20 cellular contexts compared by ENCODE assay signal in the genomic region with DNA sequence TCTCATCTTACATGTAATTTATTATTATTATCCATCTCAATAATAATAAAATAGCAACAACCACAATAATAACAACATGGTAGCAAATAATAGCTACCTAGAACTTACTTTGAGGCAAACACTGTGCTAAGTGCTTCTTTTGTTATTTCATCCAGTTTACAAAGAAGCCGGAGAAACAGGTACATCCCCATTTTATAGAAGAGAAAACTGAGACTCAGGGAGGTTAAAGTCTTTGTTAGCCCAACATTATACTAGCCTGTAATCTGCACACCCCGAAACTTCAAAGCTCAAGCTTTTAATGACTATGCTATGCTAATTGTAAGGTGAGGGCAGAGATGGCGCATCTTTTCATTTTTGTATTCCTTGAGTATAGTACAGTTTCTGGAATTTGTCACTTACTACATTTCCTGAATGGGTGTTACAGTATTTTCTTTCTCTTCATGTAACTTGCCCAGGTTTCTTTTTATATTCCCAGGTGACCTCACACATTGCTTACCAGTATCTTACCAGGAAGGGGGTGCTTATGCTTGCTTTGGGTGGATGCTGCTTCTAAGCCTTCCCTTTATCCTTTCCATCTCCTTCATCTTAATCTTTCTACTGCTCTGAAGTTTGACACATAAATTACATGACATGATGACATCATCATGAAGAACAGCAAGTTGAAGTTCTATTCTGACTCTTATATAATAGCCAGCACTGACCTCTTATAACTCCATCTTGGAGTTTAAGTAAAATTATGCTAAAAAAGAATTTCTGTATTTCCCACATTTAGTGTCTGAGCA. TPM values are rescaled to one million over a fixed set of nuclear protein-coding genes. Genes with fewer than 3 reads are reported as not detected.
DNase-seq lines count a peak whose midpoint lies in the region; ATAC-seq, FAIRE-seq and TF ChIP-seq lines count a peak whose summit lies in the region.
"Had no signal": no experiment of that assay in that cellular context is flagged by ENCODE, and none has a peak within 500 bp of the region (broad histone marks: within the 10 kb centered on the region; RNA-seq: fewer than 3 reads in every experiment).

No MANE protein-coding gene starts in this region.

- H3K27ac ChIP-seq in HepG2 (ENCODE audit: extremely low read length, insufficient read depth, low read length) (no peak overlapping the region), right lobe of liver (no peak overlapping the region)
- H3K27ac ChIP-seq: C4-2B had no signal

- peaks cover 3 to 23% of the 10 kb centered on the region in 2 experiments; a peak in 4 of 5 replicates for H3K36me3 ChIP-seq in HepG2 (replicated peaks in 1 of 2; ENCODE audit: control insufficient read depth in 1 of 2, insufficient read depth in 2 of 2, low read length in 2 of 2)
- peaks cover 0 to 54% (median 10%) of the 10 kb centered on the region in 4 donors for H3K36me3 ChIP-seq in right lobe of liver

- no peaks in the 10 kb centered on the region for H3K27me3 Mint-ChIP-seq in memory B cell
- H3K27me3 Mint-ChIP-seq: CD4-positive, alpha-beta T cell; IgD-negative memory B cell had no signal

- no peak for DNase-seq in HepG2 (ENCODE audit: low spot score)
- DNase-seq in right lobe of liver, result no peak
- no peak for DNase-seq in memory B cell (ENCODE audit: low spot score in 2 of 2)
- DNase-seq in NCI-H2171 treated with DMSO at 0.1 percent for 48 hours (lab: John Stamatoyannopoulos, UW), result no peak
- DNase-seq in activated naive CD4-positive, alpha-beta T cell treated with anti-CD3 and anti-CD28 coated beads, Interleukin-2, amount 50 U/mL, for 72 hours (ENCODE audit: low spot score in 2 of 2), result no peak
- DNase-seq: AML-193; Caco-2; CD4-positive, alpha-beta T cell; HCEC 1CT; KG1 had no signal

- intact Hi-C loops in HepG2 (cut with micrococcal nuclease; ENCODE audit: unreplicated experiment) (loop anchor here (10.0 kb wide), 1 partner anchor 434 kb away; no protein-coding TSS in a partner anchor), right lobe of liver (cut with DNase I) (no loop called here)

- TF ChIP-seq CTCF in HepG2 (CRISPR knock-in tag; IDR thresholded peaks at IDR 0.05), result no peak
- TF ChIP-seq CTCF in right lobe of liver (IDR thresholded peaks at IDR 0.05), result no peak

- 96% methylated on average over 3 of the region's 3 CpGs for WGBS in HepG2 (ENCODE audit: low lambda C conversion rate)
- 98% methylated on average over 3 of the region's 3 CpGs for WGBS in right lobe of liver (ENCODE audit: insufficient coverage, low coverage, low lambda C conversion rate, missing lambda C conversion rate)

- in situ Hi-C loops in HepG2 (cut with HindIII; ENCODE audit: extremely low pct_ligation_motif_present, low pct_unique_long_range_greater_than_20kb), result no loop called here

- ATAC-seq in HepG2 (no peak), right lobe of liver (no peak), memory B cell (ENCODE audit: low read depth) (no peak)
- no peak for ATAC-seq in activated naive CD4-positive, alpha-beta T cell treated with anti-CD3 and anti-CD28 coated beads, Interleukin-2, amount 50 U/mL, for 72 hours
- ATAC-seq: GM23338 had no signal

- POLR2A ChIA-PET in HepG2 (lab: Yijun Ruan, JAX), result no interaction called here

- H3K9me3 Mint-ChIP-seq in memory B cell, result no peaks in the 10 kb centered on the region
- H3K9me3 Mint-ChIP-seq in activated naive CD4-positive, alpha-beta T cell treated with anti-CD3 and anti-CD28 coated beads, Interleukin-2, amount 50 U/mL, for 72 hours, result no peaks in the 10 kb centered on the region
- H3K9me3 Mint-ChIP-seq: CD4-positive, alpha-beta T cell; GM23338; IgD-negative memory B cell had no signal

- no TSS peak for BruUV-seq in HepG2 (replicated peaks; lab: Mats Ljungman, UMichigan)

- CTCF ChIA-PET in HepG2 (lab: Yijun Ruan, JAX; ENCODE audit: low intra/inter-chr PET ratio, low total read pairs), result no interaction called here

- H4K20me1 ChIP-seq in HepG2 (ENCODE audit: insufficient read depth, low read length), result no peaks in the 10 kb centered on the region

- no peak for FAIRE-seq in HepG2 (lab: Jason Lieb, UNC)
- FAIRE-seq: D721Med, G401.6, GM12892, GM18507, H54, HTR-8/SVneo had no signal

- H3K4me1 ChIP-seq in HepG2 (ENCODE audit: insufficient read depth, low read length) (peaks cover 22% of the 10 kb centered on the region), right lobe of liver (peaks cover 0 to 26% (median 12%) of the 10 kb centered on the region in 4 donors)
- H3K4me1 ChIP-seq: Caco-2 had no signal

- no peaks in the 10 kb centered on the region for H3K9me3 ChIP-seq in HepG2 (ENCODE audit: low read length)
- H3K9me3 ChIP-seq in right lobe of liver, result no peaks in the 10 kb centered on the region
- H3K9me3 ChIP-seq: Caco-2 had no signal

- TF ChIP-seq POLR2A in HepG2 (IDR thresholded peaks at IDR 0.05; ENCODE audit: insufficient read depth in 1 of 2, low read depth in 2 of 2, low read length in 2 of 2) (no peak), right lobe of liver (IDR thresholded peaks at IDR 0.05) (no peak)

- H3K4me3 ChIP-seq in HepG2 (replicated peaks in 1 of 3; ENCODE audit: insufficient read depth in 1 of 3, low read depth in 2 of 3, low read length in 3 of 3) (no peak overlapping the region), right lobe of liver (no peak overlapping the region)
- H3K4me3 ChIP-seq: GM23338 had no signal

- TF ChIP-seq EP300 in HepG2 (IDR thresholded peaks at IDR 0.05; ENCODE audit: low read depth in 2 of 2, low read length in 2 of 2) (no peak), HepG2 (CRISPR knock-in tag; IDR thresholded peaks at IDR 0.05; ENCODE audit: borderline replicate concordance) (no peak)

- H3K27ac Mint-ChIP-seq in memory B cell, result peak overlapping the region; percentile 12
- H3K27ac Mint-ChIP-seq in activated naive CD4-positive, alpha-beta T cell treated with anti-CD3 and anti-CD28 coated beads, Interleukin-2, amount 50 U/mL, for 72 hours, result no peak overlapping the region
- H3K27ac Mint-ChIP-seq: CD4-positive, alpha-beta T cell; GM23338; IgD-negative memory B cell had no signal

- H3K79me2 ChIP-seq in HepG2 (ENCODE audit: insufficient read depth, low read length), result peaks cover 27% of the 10 kb centered on the region

- H3K27me3 ChIP-seq in HepG2 (ENCODE audit: control insufficient read depth in 1 of 2, insufficient read depth in 2 of 2, low read length in 2 of 2) (no peaks in the 10 kb centered on the region), right lobe of liver (no peaks in the 10 kb centered on the region)

- no peak for TF ChIP-seq RAD21 in HepG2 (CRISPR knock-in tag; IDR thresholded peaks at IDR 0.05)

- no peak overlapping the region for H3K4me3 Mint-ChIP-seq in memory B cell
- H3K4me3 Mint-ChIP-seq: CD4-positive, alpha-beta T cell; GM23338 had no signal

- H3K9ac ChIP-seq in HepG2 (ENCODE audit: insufficient read depth, low read depth, low read length), result no peak overlapping the region

- no peak overlapping the region for H3K4me2 ChIP-seq in HepG2 (ENCODE audit: low read depth, low read length)
- H3K4me2 ChIP-seq: GM23338 had no signal

- peaks cover 9% of the 10 kb centered on the region for H3K36me3 Mint-ChIP-seq in memory B cell
- H3K36me3 Mint-ChIP-seq in activated naive CD4-positive, alpha-beta T cell treated with anti-CD3 and anti-CD28 coated beads, Interleukin-2, amount 50 U/mL, for 72 hours, result no peaks in the 10 kb centered on the region
- H3K36me3 Mint-ChIP-seq: IgD-negative memory B cell had no signal

- peaks cover 10% of the 10 kb centered on the region for H3K4me1 Mint-ChIP-seq in memory B cell

- H2AFZ ChIP-seq in HepG2 (ENCODE audit: low read length), result no peak overlapping the region
- H2AFZ ChIP-seq: GM23338 had no signal

RNA-seq across cellular contexts. Expression of a gene that starts 8.3 kb away (rescaled TPM):
- 28.1 and 29.9 TPM in 2 replicates for total RNA-seq in HepG2 (2016; rRNA removed; fragmentation: Illumina TruSeq; extraction: Trizol)
- total RNA-seq in HepG2 (2016; cell fraction: cytosol; rRNA removed; fragmentation: Illumina TruSeq; extraction: Trizol; ENCODE audit: low read depth), result 29.4 and 34.7 TPM in 2 replicates
- total RNA-seq in HepG2 (2016; cell fraction: insoluble cytoplasmic fraction; rRNA removed; fragmentation: Illumina TruSeq; extraction: Trizol), result 28.9 and 30.1 TPM in 2 replicates
- 10.9 and 11.8 TPM in 2 replicates for total RNA-seq in HepG2 (2016; cell fraction: membrane; rRNA removed; fragmentation: Illumina TruSeq; extraction: Trizol)
- total RNA-seq in HepG2 (2016; cell fraction: nucleus; rRNA removed; fragmentation: Illumina TruSeq; extraction: Trizol), result 15.5 and 16.1 TPM in 2 replicates
- polyA plus RNA-seq in HepG2 (2011; rRNA removed), result 8.0 and 8.7 TPM in 2 replicates
- polyA plus RNA-seq in HepG2 (2011; cell fraction: cytosol; rRNA removed), result 4.2 and 5.6 TPM in 2 replicates
- 1.9 and 2.6 TPM in 2 replicates for polyA plus RNA-seq in HepG2 (2011; cell fraction: nucleus; rRNA removed)
- 17.1 and 18.2 TPM in 2 replicates for polyA plus RNA-seq in HepG2 (2012)
- polyA plus RNA-seq in HepG2 (2016; cell fraction: cytosol; fragmentation: Illumina TruSeq; extraction: Trizol; ENCODE audit: low read depth), result 1.9 and 2.3 TPM in 2 replicates
- 30.1 and 43.8 TPM in 2 replicates for polyA plus RNA-seq in HepG2 (2016; cell fraction: insoluble cytoplasmic fraction; fragmentation: Illumina TruSeq; extraction: Trizol; ENCODE audit: low read depth)
- polyA plus RNA-seq in HepG2 (2016; cell fraction: membrane; fragmentation: Illumina TruSeq; extraction: Trizol; ENCODE audit: low read depth), result 4.8 and 5.1 TPM in 2 replicates
- 18.2 and 22.7 TPM in 2 replicates for polyA plus RNA-seq in HepG2 (2016; cell fraction: nucleus; fragmentation: Illumina TruSeq; extraction: Trizol; ENCODE audit: insufficient read depth, low read depth)
- polyA minus RNA-seq in HepG2 (2011; rRNA and poly(A)+ RNA removed; ENCODE audit: low replicate concordance), result 8.9 and 19.6 TPM in 2 replicates
- polyA minus RNA-seq in HepG2 (2011; cell fraction: cytosol; rRNA and poly(A)+ RNA removed), result 5.8 and 12.5 TPM in 2 replicates
- 25.2 and 29.7 TPM in 2 replicates for polyA minus RNA-seq in HepG2 (2011; cell fraction: nucleus; rRNA and poly(A)+ RNA removed)
- total RNA-seq in right lobe of liver, result 10 to 100 TPM; 19.9 to 49.8 (median 34.6) TPM
- polyA plus RNA-seq in PFSK-1 (2012; ENCODE audit: insufficient read length, low read depth), result 14.6 TPM
- 10 to 100 TPM; 16.9 to 17.6 TPM for total RNA-seq in activated naive CD4-positive, alpha-beta T cell treated with anti-CD3 and anti-CD28 coated beads, Interleukin-2, amount 50 U/mL, for 72 hours

RNA-seq across cellular contexts. Expression of a gene that starts 21.9 kb away (rescaled TPM):
- total RNA-seq in HepG2 (2016; rRNA removed; fragmentation: Illumina TruSeq; extraction: Trizol) (63.3 and 93.0 TPM in 2 replicates), right lobe of liver (10 to 100 TPM; 15.0 to 27.0 (median 22.2) TPM)
- 15.2 and 18.1 TPM in 2 replicates for total RNA-seq in HepG2 (2016; cell fraction: cytosol; rRNA removed; fragmentation: Illumina TruSeq; extraction: Trizol; ENCODE audit: low read depth)
- 58.6 and 87.6 TPM in 2 replicates for total RNA-seq in HepG2 (2016; cell fraction: insoluble cytoplasmic fraction; rRNA removed; fragmentation: Illumina TruSeq; extraction: Trizol)
- total RNA-seq in HepG2 (2016; cell fraction: membrane; rRNA removed; fragmentation: Illumina TruSeq; extraction: Trizol), result 18.9 and 24.0 TPM in 2 replicates
- 67.1 and 71.3 TPM in 2 replicates for total RNA-seq in HepG2 (2016; cell fraction: nucleus; rRNA removed; fragmentation: Illumina TruSeq; extraction: Trizol)
- 10.3 and 11.4 TPM in 2 replicates for polyA plus RNA-seq in HepG2 (2011; rRNA removed)
- polyA plus RNA-seq in HepG2 (2011; cell fraction: cytosol; rRNA removed), result 3.6 and 4.4 TPM in 2 replicates
- 9.6 and 9.7 TPM in 2 replicates for polyA plus RNA-seq in HepG2 (2011; cell fraction: nucleus; rRNA removed)
- polyA plus RNA-seq in HepG2 (2012), result 29.5 and 35.0 TPM in 2 replicates
- polyA plus RNA-seq in HepG2 (2016; cell fraction: cytosol; fragmentation: Illumina TruSeq; extraction: Trizol; ENCODE audit: low read depth), result 5.3 and 7.3 TPM in 2 replicates
- polyA plus RNA-seq in HepG2 (2016; cell fraction: insoluble cytoplasmic fraction; fragmentation: Illumina TruSeq; extraction: Trizol; ENCODE audit: low read depth), result 77.2 and 80.1 TPM in 2 replicates
- polyA plus RNA-seq in HepG2 (2016; cell fraction: membrane; fragmentation: Illumina TruSeq; extraction: Trizol; ENCODE audit: low read depth), result 7.6 and 11.1 TPM in 2 replicates
- polyA plus RNA-seq in HepG2 (2016; cell fraction: nucleus; fragmentation: Illumina TruSeq; extraction: Trizol; ENCODE audit: insufficient read depth, low read depth), result 95.2 and 98.9 TPM in 2 replicates
- polyA minus RNA-seq in HepG2 (2011; rRNA and poly(A)+ RNA removed; ENCODE audit: low replicate concordance), result 7.4 and 19.1 TPM in 2 replicates
- polyA minus RNA-seq in HepG2 (2011; cell fraction: cytosol; rRNA and poly(A)+ RNA removed), result 6.9 and 12.9 TPM in 2 replicates
- polyA minus RNA-seq in HepG2 (2011; cell fraction: nucleus; rRNA and poly(A)+ RNA removed), result 29.0 and 36.4 TPM in 2 replicates
- 38.7 TPM for polyA plus RNA-seq in PFSK-1 (2012; ENCODE audit: insufficient read length, low read depth)
- 10 to 100 TPM; 64.9 to 67.0 TPM for total RNA-seq in activated naive CD4-positive, alpha-beta T cell treated with anti-CD3 and anti-CD28 coated beads, Interleukin-2, amount 50 U/mL, for 72 hours
